In the genomic region with DNA sequence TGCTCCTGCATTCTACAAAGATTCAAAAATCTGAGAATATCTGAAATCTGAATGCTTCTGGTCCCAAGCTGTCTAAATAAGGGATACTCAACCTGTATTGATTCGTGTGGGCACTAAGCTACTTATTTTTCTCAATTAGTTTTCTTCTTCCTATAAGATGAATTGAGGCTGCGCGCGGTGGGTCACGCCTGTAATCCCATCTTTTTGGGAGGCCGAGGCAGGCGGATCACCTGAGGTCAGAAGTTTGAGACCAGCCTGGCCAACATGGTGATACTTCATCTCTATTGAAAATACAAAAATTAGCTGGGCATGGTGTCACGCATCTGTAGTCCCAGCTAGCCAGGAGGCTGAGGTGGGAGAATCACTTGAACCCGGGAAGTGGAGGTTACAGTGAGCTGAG, we compare ENCODE assay signal across 21 cellular contexts.
"Had no signal": no experiment of that assay in that cellular context is flagged by ENCODE, and none has a peak within 500 bp of the region (broad histone marks: within the 10 kb centered on the region; RNA-seq: fewer than 3 reads in every experiment).

No MANE protein-coding gene starts in this region.

- H3K36me3 ChIP-seq: uterus had no signal

- H3K9ac ChIP-seq: parathyroid adenoma had no signal

- H3K79me2 ChIP-seq: parathyroid adenoma had no signal

- H3K9me3 ChIP-seq: left ventricle myocardium inferior, psoas muscle, right lobe of liver, tibial nerve, uterus had no signal

- H3K4me1 ChIP-seq: parathyroid adenoma had no signal

- H3K27ac ChIP-seq: hepatocyte, left ventricle myocardium inferior, parathyroid adenoma, psoas muscle, right lobe of liver, tibial nerve, uterus had no signal

- H2AFZ ChIP-seq: hepatocyte, parathyroid adenoma had no signal

- H3K4me2 ChIP-seq: hepatocyte, smooth muscle cell had no signal

- H3K27me3 ChIP-seq: hepatocyte, right lobe of liver, tibial nerve, uterus had no signal

- H3K4me3 ChIP-seq: hepatocyte, left ventricle myocardium inferior, lung, psoas muscle, right lobe of liver, smooth muscle cell, tibial nerve, uterus had no signal

- DNase-seq: islet precursor cell; left ventricle myocardium inferior; mesendoderm; naive B cell; natural killer cell; psoas muscle; right lobe of liver; stimulated activated CD4-positive, alpha-beta T cell treated with anti-CD3 and anti-CD28 coated beads, Interleukin-1b, Interleukin-23, amount 100 ng/mL, for 48 hours; stimulated activated CD4-positive, alpha-beta T cell treated with anti-CD3 and anti-CD28 coated beads, Interleukin-2, amount 100 ng/mL, for 48 hours; stimulated activated CD4-positive, alpha-beta T cell treated with anti-CD3 and anti-CD28 coated beads, Interleukin-4, amount 100 ng/mL, for 4 hours; stimulated activated CD8-positive, alpha-beta memory T cell treated with anti-CD3 and anti-CD28 coated beads, Interleukin-4, amount 100 ng/mL, for 48 hours; stimulated activated naive CD4-positive, alpha-beta T cell treated with Interleukin-2 at 50 U/mL for 16 hours; stimulated activated naive CD8-positive, alpha-beta T cell treated with anti-CD3 and anti-CD28 coated beads, Interleukin-15, amount 100 ng/mL, for 72 hours; substantia nigra; uterus had no signal

- ATAC-seq: natural killer cell; psoas muscle; right lobe of liver; stimulated activated memory B cell treated with anti-CD40 and anti-IgM and Interleukin-4, amounts not matched to agents 10 μg/mL and 1 μg/mL and 100 μg/mL, for 72 hours; stimulated activated naive CD8-positive, alpha-beta T cell treated with anti-CD3 and anti-CD28 coated beads, Interleukin-15, amount 100 ng/mL, for 72 hours had no signal
